ENCODE assay signal across 13 cellular contexts in the genomic region with DNA sequence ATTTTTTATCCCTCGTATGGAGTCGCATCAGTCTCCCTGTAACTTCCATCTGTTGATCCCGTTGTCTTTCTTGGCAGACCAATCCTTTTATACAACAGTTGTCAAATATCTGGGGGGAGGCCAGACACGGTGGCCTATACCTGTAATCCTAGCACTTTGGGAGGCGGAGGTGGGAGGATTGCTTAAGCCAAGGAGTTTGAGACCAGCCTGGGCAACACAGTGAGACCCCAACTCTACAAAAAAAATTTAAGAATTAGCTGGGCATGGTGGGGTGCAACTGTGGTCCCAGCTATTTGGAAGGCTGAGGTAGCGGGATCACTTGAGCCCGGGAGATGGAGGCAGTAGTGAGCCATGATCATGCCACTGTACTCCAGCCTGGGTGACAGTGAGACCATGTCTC. TPM values are rescaled to one million over a fixed set of nuclear protein-coding genes. Genes with fewer than 3 reads are reported as not detected.
DNase-seq lines count a peak whose midpoint lies in the region; ATAC-seq, FAIRE-seq and TF ChIP-seq lines count a peak whose summit lies in the region.
"Had no signal": no experiment of that assay in that cellular context is flagged by ENCODE, and none has a peak within 500 bp of the region (broad histone marks: within the 10 kb centered on the region; RNA-seq: fewer than 3 reads in every experiment).

No MANE protein-coding gene starts in this region.

- 75 to 77% methylated on average over 7 of the region's 7 CpGs for WGBS in pancreas, 2 donors

- peak overlapping the region in 2 of 3 donors; percentile 99 to 100 for H3K27ac Mint-ChIP-seq in CD4-positive, CD25-positive, alpha-beta regulatory T cell
- peak overlapping the region; percentile 37 for H3K27ac Mint-ChIP-seq in activated T-helper 2 cell treated with anti-CD3 and anti-CD28 coated beads, Interferon-gamma antibody, Interleukin-2, Interleukin-4, amounts not matched to agents 10 μg/mL and 5 μg/mL and 100 μg/mL, durations not matched to agents 14 hours and 24 hours and 36 hours
- H3K27ac Mint-ChIP-seq in naive B cell, result peak overlapping the region in 3 of 6 donors; percentile 69 to 100 (median 85)

- intact Hi-C loops in activated T-helper 2 cell treated with anti-CD3 and anti-CD28 coated beads, Interferon-gamma antibody, Interleukin-2, Interleukin-4, amounts not matched to agents 10 μg/mL and 5 μg/mL and 100 μg/mL, durations not matched to agents 14 hours and 24 hours and 36 hours (cut with micrococcal nuclease), result loop anchor here (2.0 to 5.0 kb wide), 2 partner anchors 76 to 1111 kb away; no protein-coding TSS in a partner anchor
- intact Hi-C loops in pancreas (cut with DNase I), result no loop called here

- H3K9me3 Mint-ChIP-seq in CD4-positive, CD25-positive, alpha-beta regulatory T cell, result no peaks in the 10 kb centered on the region
- H3K9me3 Mint-ChIP-seq in activated T-helper 2 cell treated with anti-CD3 and anti-CD28 coated beads, Interferon-gamma antibody, Interleukin-2, Interleukin-4, amounts not matched to agents 10 μg/mL and 5 μg/mL and 100 μg/mL, durations not matched to agents 14 hours and 24 hours and 36 hours, result no peaks in the 10 kb centered on the region
- H3K9me3 Mint-ChIP-seq in naive B cell, result no peaks in the 10 kb centered on the region

- TF ChIP-seq CTCF in HFF-Myc (IDR thresholded peaks at IDR 0.05; ENCODE audit: low read depth, low read length, missing control alignments), result no peak
- TF ChIP-seq CTCF in pancreas (IDR thresholded peaks at IDR 0.05), result no peak

- no peak for ATAC-seq in CD4-positive, CD25-positive, alpha-beta regulatory T cell (ENCODE audit: low read depth in 2 of 2)
- no peak for ATAC-seq in naive B cell (ENCODE audit: low read depth in 2 of 2)
- no peak for ATAC-seq in pancreas
- no peak for ATAC-seq in GM18870 (IDR thresholded peaks at IDR 0.05; ENCODE audit: unreplicated experiment)

- peaks cover 4% of the 10 kb centered on the region for H3K27me3 Mint-ChIP-seq in CD4-positive, CD25-positive, alpha-beta regulatory T cell
- H3K27me3 Mint-ChIP-seq in activated T-helper 2 cell treated with anti-CD3 and anti-CD28 coated beads, Interferon-gamma antibody, Interleukin-2, Interleukin-4, amounts not matched to agents 10 μg/mL and 5 μg/mL and 100 μg/mL, durations not matched to agents 14 hours and 24 hours and 36 hours (ENCODE audit: low read depth), result no peaks in the 10 kb centered on the region
- no peaks in the 10 kb centered on the region for H3K27me3 Mint-ChIP-seq in naive B cell

- peak overlapping the region; percentile 98 for H3K4me3 ChIP-seq in CD4-positive, CD25-positive, alpha-beta regulatory T cell (ENCODE audit: low read depth, low read length)
- peak overlapping the region; percentile 95 for H3K4me3 ChIP-seq in HFF-Myc (replicated peaks; ENCODE audit: low read depth, low read length)
- no peak overlapping the region for H3K4me3 ChIP-seq in pancreas
- no peak overlapping the region for H3K4me3 ChIP-seq in H7 (ENCODE audit: insufficient read depth, low read depth, low read length)

- H3K27ac ChIP-seq in CD4-positive, CD25-positive, alpha-beta regulatory T cell (ENCODE audit: insufficient read depth, low read length, poor library complexity, severe bottlenecking), result peak overlapping the region; percentile 95
- no peak overlapping the region for H3K27ac ChIP-seq in pancreas

- H3K4me1 ChIP-seq in CD4-positive, CD25-positive, alpha-beta regulatory T cell (ENCODE audit: control insufficient read depth, insufficient read depth, low read length, poor library complexity, severe bottlenecking), result peaks cover 62% of the 10 kb centered on the region
- H3K4me1 ChIP-seq in pancreas, result peaks cover 9 to 33% (median 25%) of the 10 kb centered on the region in 3 donors

- DNase-seq in CD4-positive, CD25-positive, alpha-beta regulatory T cell, result no peak
- DNase-seq in HFF-Myc (ENCODE audit: extremely low read depth, low read depth) (no peak), naive B cell (no peak), pancreas (no peak), H7 (no peak), foreskin melanocyte (no peak)
- no peak for DNase-seq in activated T-helper 2 cell treated with anti-CD3 and anti-CD28 coated beads, Interferon-gamma antibody, Interleukin-2, Interleukin-4, amounts not matched to agents 10 μg/mL and 5 μg/mL and 100 μg/mL, durations not matched to agents 14 hours and 24 hours and 36 hours (ENCODE audit: low spot score)
- DNase-seq: activated CD4-positive, alpha-beta T cell treated with anti-CD3 and anti-CD28 coated beads, Interleukin-2, amount 50 U/mL, for 48 hours; central memory CD4-positive, alpha-beta T cell; NCI-H1417; stimulated activated CD4-positive, alpha-beta T cell treated with anti-CD3 and anti-CD28 coated beads, Interleukin-12 subunit alpha, Interleukin-12 subunit beta, amount 100 ng/mL, for 4 hours had no signal

- peaks cover 32 to 74% (median 56%) of the 10 kb centered on the region in 4 donors for H3K4me1 Mint-ChIP-seq in CD4-positive, CD25-positive, alpha-beta regulatory T cell
- peaks cover 63% of the 10 kb centered on the region for H3K4me1 Mint-ChIP-seq in activated T-helper 2 cell treated with anti-CD3 and anti-CD28 coated beads, Interferon-gamma antibody, Interleukin-2, Interleukin-4, amounts not matched to agents 10 μg/mL and 5 μg/mL and 100 μg/mL, durations not matched to agents 14 hours and 24 hours and 36 hours (ENCODE audit: low read depth)
- H3K4me1 Mint-ChIP-seq in naive B cell, result peaks cover 39 to 71% (median 55%) of the 10 kb centered on the region in 3 donors

- no peaks in the 10 kb centered on the region for H3K9me3 ChIP-seq in CD4-positive, CD25-positive, alpha-beta regulatory T cell (ENCODE audit: control insufficient read depth in 2 of 2, low read length in 2 of 2)
- no peaks in the 10 kb centered on the region for H3K9me3 ChIP-seq in pancreas

- peaks cover 39% of the 10 kb centered on the region for H3K36me3 Mint-ChIP-seq in CD4-positive, CD25-positive, alpha-beta regulatory T cell
- H3K36me3 Mint-ChIP-seq in activated T-helper 2 cell treated with anti-CD3 and anti-CD28 coated beads, Interferon-gamma antibody, Interleukin-2, Interleukin-4, amounts not matched to agents 10 μg/mL and 5 μg/mL and 100 μg/mL, durations not matched to agents 14 hours and 24 hours and 36 hours (ENCODE audit: low read depth), result peaks cover 63% of the 10 kb centered on the region
- H3K36me3 Mint-ChIP-seq in naive B cell, result peaks cover 14 to 23% of the 10 kb centered on the region in 2 donors

- H3K4me3 Mint-ChIP-seq in CD4-positive, CD25-positive, alpha-beta regulatory T cell, result peak overlapping the region; percentile 98 to 100 (median 100)
- H3K4me3 Mint-ChIP-seq in activated T-helper 2 cell treated with anti-CD3 and anti-CD28 coated beads, Interferon-gamma antibody, Interleukin-2, Interleukin-4, amounts not matched to agents 10 μg/mL and 5 μg/mL and 100 μg/mL, durations not matched to agents 14 hours and 24 hours and 36 hours (ENCODE audit: low read depth), result peak overlapping the region; percentile 96
- peak overlapping the region in 5 of 8 donors; percentile 7 to 100 (median 70) for H3K4me3 Mint-ChIP-seq in naive B cell

- no peaks in the 10 kb centered on the region for H3K27me3 ChIP-seq in CD4-positive, CD25-positive, alpha-beta regulatory T cell (ENCODE audit: control insufficient read depth, insufficient read depth, low read length)
- no peaks in the 10 kb centered on the region for H3K27me3 ChIP-seq in pancreas
- H3K27me3 ChIP-seq in H7 (ENCODE audit: control insufficient read depth, insufficient read depth, low read length), result no peaks in the 10 kb centered on the region

- no peak for FAIRE-seq in pancreas (lab: Jason Lieb, UNC)
- FAIRE-seq: RCC 7860 had no signal

- H3K36me3 ChIP-seq in CD4-positive, CD25-positive, alpha-beta regulatory T cell (ENCODE audit: control insufficient read depth, insufficient read depth, low read length), result peaks cover 36% of the 10 kb centered on the region
- H3K36me3 ChIP-seq in pancreas (peaks cover 0 to 9% (median 5%) of the 10 kb centered on the region in 3 donors), H7 (replicated peaks; ENCODE audit: control insufficient read depth, insufficient read depth, low read length) (peaks cover 35% of the 10 kb centered on the region)

RNA-seq across cellular contexts. Expression of a gene that starts 2.0 kb away (rescaled TPM):
- 178 TPM for total RNA-seq in CD4-positive, CD25-positive, alpha-beta regulatory T cell
- 100 to 1,000 TPM; 272 to 336 (median 287) TPM for polyA plus RNA-seq in CD4-positive, CD25-positive, alpha-beta regulatory T cell
- 452 and 492 TPM in 2 replicates for total RNA-seq in activated T-helper 2 cell treated with anti-CD3 and anti-CD28 coated beads, Interferon-gamma antibody, Interleukin-2, Interleukin-4, amounts not matched to agents 10 μg/mL and 5 μg/mL and 100 μg/mL, durations not matched to agents 14 hours and 24 hours and 36 hours
- polyA plus RNA-seq in naive B cell (ENCODE audit: low read depth in 6 of 6) (100 to 1,000 TPM; 245 to 322 (median 271) TPM), pancreas (10 to 100 TPM; 29.0 to 58.7 TPM)
- 100 to 1,000 TPM in 3 of 6 donors, 10 to 100 TPM in 3; 63.5 to 117 (median 98.5) TPM for total RNA-seq in pancreas
- 496 and 523 TPM in 2 replicates for total RNA-seq in H7 (2014; rRNA removed; shearing (Covaris generic))

RNA-seq across cellular contexts. Expression of a gene that starts 29.4 kb away (rescaled TPM):
- 4.6 TPM for total RNA-seq in CD4-positive, CD25-positive, alpha-beta regulatory T cell
- 10 to 100 TPM in 1 of 4 donors, 1 to 10 TPM in 3; 7.0 to 12.8 (median 8.7) TPM for polyA plus RNA-seq in CD4-positive, CD25-positive, alpha-beta regulatory T cell
- 1.3 and 1.6 TPM in 2 replicates for total RNA-seq in activated T-helper 2 cell treated with anti-CD3 and anti-CD28 coated beads, Interferon-gamma antibody, Interleukin-2, Interleukin-4, amounts not matched to agents 10 μg/mL and 5 μg/mL and 100 μg/mL, durations not matched to agents 14 hours and 24 hours and 36 hours
- 1 to 10 TPM in 4 of 6 donors, under 1 TPM in 1, not detected in 1; 0.38 to 2.5 (median 1.2) TPM for polyA plus RNA-seq in naive B cell (ENCODE audit: low read depth in 6 of 6)
- under 1 TPM; 0.19 to 0.55 (median 0.44) TPM for total RNA-seq in pancreas
- under 1 TPM; 0.15 to 0.47 TPM for polyA plus RNA-seq in pancreas
- total RNA-seq in H7 (2014; rRNA removed; shearing (Covaris generic)), result 0.42 and 1.1 TPM in 2 replicates

RNA-seq across cellular contexts. Expression of a gene that starts 29.5 kb away (rescaled TPM):
- total RNA-seq in CD4-positive, CD25-positive, alpha-beta regulatory T cell, result 28.0 TPM
- 10 to 100 TPM; 43.2 to 73.8 (median 49.0) TPM for polyA plus RNA-seq in CD4-positive, CD25-positive, alpha-beta regulatory T cell
- total RNA-seq in activated T-helper 2 cell treated with anti-CD3 and anti-CD28 coated beads, Interferon-gamma antibody, Interleukin-2, Interleukin-4, amounts not matched to agents 10 μg/mL and 5 μg/mL and 100 μg/mL, durations not matched to agents 14 hours and 24 hours and 36 hours, result 11.5 and 15.2 TPM in 2 replicates
- 10 to 100 TPM; 20.7 to 37.3 (median 24.8) TPM for polyA plus RNA-seq in naive B cell (ENCODE audit: low read depth in 6 of 6)
- 1 to 10 TPM; 3.8 to 7.5 (median 4.8) TPM for total RNA-seq in pancreas
- 1 to 10 TPM; 4.7 to 6.8 TPM for polyA plus RNA-seq in pancreas
- 12.1 and 15.1 TPM in 2 replicates for total RNA-seq in H7 (2014; rRNA removed; shearing (Covaris generic))

Comparison
In these comparisons a context has a peak if more than half of its experiments do, and no peak if none do; other contexts are left out.
1. H3K4me3 ChIP-seq: peak in CD4-positive, CD25-positive, alpha-beta regulatory T cell (single experiment) and HFF-Myc (single experiment); none in pancreas (0 of 4) and H7 (single experiment).
2. Peak in every context shown above with its lines, with median percentiles within 50 percentile points of each other: H3K4me3 Mint-ChIP-seq.